18 cellular contexts compared by ENCODE assay signal in genomic region chr13:110394371-110394841, GRCh38.
DNase-seq lines count a peak whose midpoint lies in the region; ATAC-seq and TF ChIP-seq lines count a peak whose summit lies in the region.
"Had no signal": no experiment of that assay in that cellular context is flagged by ENCODE, and none has a peak within 500 bp of the region (broad histone marks: within the 10 kb centered on the region; RNA-seq: fewer than 3 reads in every experiment).

No MANE protein-coding gene starts in this region.

- no peak for ATAC-seq in T-helper 17 cell
- ATAC-seq in naive thymus-derived CD4-positive, alpha-beta T cell = no peak
- ATAC-seq: Panc1 had no signal

- no peaks in the 10 kb centered on the region for H3K4me1 Mint-ChIP-seq in T-helper 17 cell
- peaks cover 0 to 3% (median 0%) of the 10 kb centered on the region in 7 donors for H3K4me1 Mint-ChIP-seq in naive thymus-derived CD4-positive, alpha-beta T cell

- H3K9ac ChIP-seq in muscle layer of colon (ENCODE audit: low read length) (no peak overlapping the region), subcutaneous abdominal adipose tissue (ENCODE audit: low read length in 5 of 5) (no peak overlapping the region)
- H3K9ac ChIP-seq: KMS-11 had no signal

- intact Hi-C loops in naive thymus-derived CD4-positive, alpha-beta T cell (cut with micrococcal nuclease) = no loop called here

- peaks cover 0 to 8% (median 0%) of the 10 kb centered on the region in 11 donors for H3K9me3 Mint-ChIP-seq in naive thymus-derived CD4-positive, alpha-beta T cell

- H3K4me3 ChIP-seq in choroid plexus epithelial cell (ENCODE audit: low read depth, low read length) (no peak overlapping the region), muscle layer of colon (ENCODE audit: low read depth in 1 of 2, low read length in 2 of 2) (no peak overlapping the region), subcutaneous abdominal adipose tissue (ENCODE audit: low read depth in 1 of 5, low read length in 5 of 5) (no peak overlapping the region)
- H3K4me3 ChIP-seq in naive thymus-derived CD4-positive, alpha-beta T cell (ENCODE audit: low read length) = no peak overlapping the region
- H3K4me3 ChIP-seq: testis had no signal

- POLR2A ChIA-PET in naive thymus-derived CD4-positive, alpha-beta T cell (lab: Charles Lee) = no interaction called here

- H3K36me3 ChIP-seq in muscle layer of colon (ENCODE audit: insufficient read depth, low read length) = no peaks in the 10 kb centered on the region
- peaks cover 0 to 10% (median 6%) of the 10 kb centered on the region in 5 donors for H3K36me3 ChIP-seq in subcutaneous abdominal adipose tissue (ENCODE audit: control insufficient read depth in 5 of 5, insufficient read depth in 5 of 5, low read length in 5 of 5)
- H3K36me3 ChIP-seq in naive thymus-derived CD4-positive, alpha-beta T cell (ENCODE audit: control insufficient read depth in 2 of 3, insufficient read depth in 3 of 3, low read length in 3 of 3) = no peaks in the 10 kb centered on the region
- H3K36me3 ChIP-seq: BE2C had no signal

- no peaks in the 10 kb centered on the region for H3K9me3 ChIP-seq in muscle layer of colon (ENCODE audit: low read length)
- H3K9me3 ChIP-seq in subcutaneous abdominal adipose tissue (ENCODE audit: control insufficient read depth in 5 of 5, low read length in 5 of 5) = no peaks in the 10 kb centered on the region
- no peaks in the 10 kb centered on the region for H3K9me3 ChIP-seq in T-helper 17 cell (ENCODE audit: control insufficient read depth, low read length, poor library complexity, severe bottlenecking)
- H3K9me3 ChIP-seq in naive thymus-derived CD4-positive, alpha-beta T cell (ENCODE audit: control insufficient read depth in 2 of 3, low read length in 3 of 3) = no peaks in the 10 kb centered on the region
- H3K9me3 ChIP-seq: testis had no signal

- DNase-seq in RPMI7951 (ENCODE audit: low read depth) = peak; percentile 42
- DNase-seq in choroid plexus epithelial cell (ENCODE audit: low read depth) = peak; percentile 94
- no peak for DNase-seq in putamen (ENCODE audit: low spot score)
- DNase-seq in T-helper 17 cell = no peak
- no peak for DNase-seq in stimulated activated CD4-positive, alpha-beta T cell treated with anti-CD3 and anti-CD28 coated beads, Interleukin-2, amount 100 ng/mL, for 24 hours
- no peak for DNase-seq in naive thymus-derived CD4-positive, alpha-beta T cell
- DNase-seq: activated CD4-positive, alpha-beta T cell treated with anti-CD3 and anti-CD28 coated beads, Interleukin-2, amount 50 U/mL, for 1 hour; BE2C; hippocampal formation; NCI-H1436; nucleus accumbens; stimulated activated CD4-positive, alpha-beta T cell treated with anti-CD3 and anti-CD28 coated beads, Interleukin-4, amount 100 ng/mL, for 4 hours; stimulated activated CD8-positive, alpha-beta memory T cell treated with anti-CD3 and anti-CD28 coated beads, Interleukin-4, amount 100 ng/mL, for 48 hours; testis had no signal

- H3K27me3 ChIP-seq in muscle layer of colon (ENCODE audit: control insufficient read depth in 1 of 2, insufficient read depth in 2 of 2, low read length in 2 of 2) (no peaks in the 10 kb centered on the region), subcutaneous abdominal adipose tissue (ENCODE audit: control insufficient read depth in 5 of 5, insufficient read depth in 4 of 5, low read length in 5 of 5) (no peaks in the 10 kb centered on the region)
- no peaks in the 10 kb centered on the region for H3K27me3 ChIP-seq in naive thymus-derived CD4-positive, alpha-beta T cell (ENCODE audit: control insufficient read depth in 2 of 2, insufficient read depth in 2 of 2, low read length in 2 of 2)
- H3K27me3 ChIP-seq: testis had no signal

- no peak for TF ChIP-seq CTCF in choroid plexus epithelial cell (conservative IDR thresholded peaks at IDR 0.05; ENCODE audit: low read depth, low read length)

- CTCF ChIA-PET in naive thymus-derived CD4-positive, alpha-beta T cell (lab: Charles Lee) = no interaction called here

- H3K36me3 Mint-ChIP-seq in T-helper 17 cell (ENCODE audit: low read depth) = peaks cover 3% of the 10 kb centered on the region
- H3K36me3 Mint-ChIP-seq in naive thymus-derived CD4-positive, alpha-beta T cell = no peaks in the 10 kb centered on the region

- H3K27me3 Mint-ChIP-seq in T-helper 17 cell = peaks cover 87% of the 10 kb centered on the region
- peaks cover 52 to 89% (median 68%) of the 10 kb centered on the region in 5 donors for H3K27me3 Mint-ChIP-seq in naive thymus-derived CD4-positive, alpha-beta T cell

- H3K27ac Mint-ChIP-seq in T-helper 17 cell = no peak overlapping the region
- no peak overlapping the region for H3K27ac Mint-ChIP-seq in naive thymus-derived CD4-positive, alpha-beta T cell

- H3K4me1 ChIP-seq in muscle layer of colon (ENCODE audit: insufficient read depth, low read length) (peaks cover 71% of the 10 kb centered on the region), subcutaneous abdominal adipose tissue (ENCODE audit: control insufficient read depth in 5 of 5, insufficient read depth in 5 of 5, low read length in 5 of 5) (peaks cover 13 to 64% (median 58%) of the 10 kb centered on the region in 5 donors)
- H3K4me1 ChIP-seq in naive thymus-derived CD4-positive, alpha-beta T cell (ENCODE audit: control insufficient read depth in 2 of 2, insufficient read depth in 2 of 2, low read length in 2 of 2) = no peaks in the 10 kb centered on the region

- H3K27ac ChIP-seq in muscle layer of colon (ENCODE audit: low read depth, low read length) (peak overlapping the region; percentile 71), subcutaneous abdominal adipose tissue (ENCODE audit: low read depth, low read length) (peak overlapping the region; percentile 97)
- no peak overlapping the region for H3K27ac ChIP-seq in naive thymus-derived CD4-positive, alpha-beta T cell (ENCODE audit: low read depth, low read length)
- H3K27ac ChIP-seq: KMS-11 had no signal

- no peak overlapping the region for H3K4me3 Mint-ChIP-seq in T-helper 17 cell
- no peak overlapping the region for H3K4me3 Mint-ChIP-seq in naive thymus-derived CD4-positive, alpha-beta T cell

Comparison
In these comparisons a context has a peak if more than half of its experiments do, and no peak if none do; other contexts are left out.
1. DNase-seq: peak in RPMI7951 (single experiment) and choroid plexus epithelial cell (single experiment); none in putamen (single experiment), T-helper 17 cell (0 of 3), stimulated activated CD4-positive, alpha-beta T cell treated with anti-CD3 and anti-CD28 coated beads, Interleukin-2, amount 100 ng/mL, for 24 hours (0 of 2) and naive thymus-derived CD4-positive, alpha-beta T cell (0 of 9).